Comparison of ENCODE assay signal across 9 cellular contexts in genomic region chr16:66874079-66874775, GRCh38. TPM values are rescaled to one million over a fixed set of nuclear protein-coding genes. Genes with fewer than 3 reads are reported as not detected.
DNase-seq lines count a peak whose midpoint lies in the region; ATAC-seq and TF ChIP-seq lines count a peak whose summit lies in the region.
"Had no signal": no experiment of that assay in that cellular context is flagged by ENCODE, and none has a peak within 500 bp of the region (broad histone marks: within the 10 kb centered on the region; RNA-seq: fewer than 3 reads in every experiment).

No MANE protein-coding gene starts in this region.

- peaks cover 2% of the 10 kb centered on the region for H3K9me3 Mint-ChIP-seq in activated naive CD4-positive, alpha-beta T cell treated with anti-CD3 and anti-CD28 coated beads for 36 hours

- 50% methylated on average over 1 of the region's 1 CpG for WGBS in upper lobe of left lung, 2 donors

- ATAC-seq in T-helper 17 cell = no peak
- no peak for ATAC-seq in upper lobe of left lung (ENCODE audit: low FRiP score in 2 of 2)
- no peak for ATAC-seq in GM18502 (IDR thresholded peaks at IDR 0.05; ENCODE audit: poor library complexity, unreplicated experiment)

- no peaks in the 10 kb centered on the region for H3K36me3 Mint-ChIP-seq in activated naive CD4-positive, alpha-beta T cell treated with anti-CD3 and anti-CD28 coated beads for 36 hours (ENCODE audit: low read depth)
- H3K36me3 Mint-ChIP-seq in T-helper 17 cell (ENCODE audit: low read depth) = no peaks in the 10 kb centered on the region

- no peaks in the 10 kb centered on the region for H3K27me3 Mint-ChIP-seq in activated naive CD4-positive, alpha-beta T cell treated with anti-CD3 and anti-CD28 coated beads for 36 hours (ENCODE audit: low read depth)
- no peaks in the 10 kb centered on the region for H3K27me3 Mint-ChIP-seq in T-helper 17 cell

- H3K27ac Mint-ChIP-seq in activated naive CD4-positive, alpha-beta T cell treated with anti-CD3 and anti-CD28 coated beads for 36 hours = peak overlapping the region; percentile 73
- peak overlapping the region; percentile 53 for H3K27ac Mint-ChIP-seq in T-helper 17 cell

- no peaks in the 10 kb centered on the region for H3K36me3 ChIP-seq in upper lobe of left lung

- peak; percentile 19 for DNase-seq in activated naive CD4-positive, alpha-beta T cell treated with anti-CD3 and anti-CD28 coated beads for 36 hours
- no peak for DNase-seq in activated naive CD4-positive, alpha-beta T cell (lab: John Stamatoyannopoulos, UW)
- DNase-seq in T-helper 17 cell (no peak), fibroblast of the conjunctiva (ENCODE audit: low read depth) (peak; percentile 27), upper lobe of left lung (no peak), NCI-H526 treated with DMSO at 0.1 percent for 48 hours (lab: John Stamatoyannopoulos, UW) (no peak), NCI-H1092 (lab: John Stamatoyannopoulos, UW) (no peak)

- peak overlapping the region in 3 of 4 donors; percentile 42 to 74 (median 69) for H3K27ac ChIP-seq in upper lobe of left lung

- intact Hi-C loops in activated naive CD4-positive, alpha-beta T cell treated with anti-CD3 and anti-CD28 coated beads for 36 hours (cut with micrococcal nuclease) = no loop called here

- no peak for TF ChIP-seq CTCF in upper lobe of left lung (IDR thresholded peaks at IDR 0.05)

- H3K4me3 Mint-ChIP-seq in activated naive CD4-positive, alpha-beta T cell treated with anti-CD3 and anti-CD28 coated beads for 36 hours = no peak overlapping the region
- H3K4me3 Mint-ChIP-seq in T-helper 17 cell = peak overlapping the region; percentile 64

- peaks cover 10 to 17% (median 13%) of the 10 kb centered on the region in 4 donors for H3K4me1 ChIP-seq in upper lobe of left lung

- H3K27me3 ChIP-seq in upper lobe of left lung = no peaks in the 10 kb centered on the region

- no peak overlapping the region for H3K4me3 ChIP-seq in upper lobe of left lung

- peaks cover 46% of the 10 kb centered on the region for H3K4me1 Mint-ChIP-seq in activated naive CD4-positive, alpha-beta T cell treated with anti-CD3 and anti-CD28 coated beads for 36 hours (ENCODE audit: low read depth)
- H3K4me1 Mint-ChIP-seq in T-helper 17 cell = peaks cover 18% of the 10 kb centered on the region

- no peak for TF ChIP-seq EP300 in upper lobe of left lung (IDR thresholded peaks at IDR 0.05)

- H3K9me3 ChIP-seq in T-helper 17 cell (ENCODE audit: control insufficient read depth, low read length, poor library complexity, severe bottlenecking) (no peaks in the 10 kb centered on the region), upper lobe of left lung (no peaks in the 10 kb centered on the region)

- CTCF ChIA-PET in activated naive CD4-positive, alpha-beta T cell treated with anti-CD3 and anti-CD28 coated beads for 36 hours (lab: Charles Lee) = interaction anchor here (0.6 to 2.1 kb wide), 7 partner anchors 10 to 179 kb away, joined by 3 to 8 read pairs (median 4); partner anchors contain the start of gene NAE1

- no peak for TF ChIP-seq POLR2A in upper lobe of left lung (IDR thresholded peaks at IDR 0.05)

RNA-seq across cellular contexts. Expression of gene PDP2, which starts 6.1 kb away (rescaled TPM):
- 10 to 100 TPM; 18.8 to 20.6 TPM for total RNA-seq in activated naive CD4-positive, alpha-beta T cell treated with anti-CD3 and anti-CD28 coated beads for 36 hours
- 1 to 10 TPM; 5.8 to 8.9 TPM for total RNA-seq in T-helper 17 cell
- 10 to 100 TPM; 12.3 to 24.6 (median 17.4) TPM for total RNA-seq in upper lobe of left lung

RNA-seq across cellular contexts. Expression of gene CA7, which starts 30.0 kb away (rescaled TPM):
- total RNA-seq in activated naive CD4-positive, alpha-beta T cell treated with anti-CD3 and anti-CD28 coated beads for 36 hours = not detected
- total RNA-seq in T-helper 17 cell (not detected), upper lobe of left lung (not detected)
- total RNA-seq: bronchial epithelial cell had no signal

RNA-seq across cellular contexts. Expression of gene NAE1, which starts 43.5 kb away (rescaled TPM):
- 100 to 1,000 TPM; 108 to 115 TPM for total RNA-seq in activated naive CD4-positive, alpha-beta T cell treated with anti-CD3 and anti-CD28 coated beads for 36 hours
- total RNA-seq in T-helper 17 cell (10 to 100 TPM; 63.0 to 78.7 TPM), upper lobe of left lung (10 to 100 TPM; 12.9 to 48.7 (median 34.0) TPM)

RNA-seq across cellular contexts. Expression of gene CDH16, which starts 44.5 kb away (rescaled TPM):
- total RNA-seq in activated naive CD4-positive, alpha-beta T cell treated with anti-CD3 and anti-CD28 coated beads for 36 hours = not detected
- total RNA-seq in T-helper 17 cell = not detected
- 1 to 10 TPM in 2 of 6 donors, under 1 TPM in 1, not detected in 3; 0.40 to 1.8 (median 1.7) TPM for total RNA-seq in upper lobe of left lung

RNA-seq across cellular contexts. Expression of gene RRAD, which starts 51.1 kb away (rescaled TPM):
- total RNA-seq in activated naive CD4-positive, alpha-beta T cell treated with anti-CD3 and anti-CD28 coated beads for 36 hours = under 1 TPM in 1 of 2 experiments, not detected in 1; 0.25 TPM
- under 1 TPM; 0.52 to 0.67 TPM for total RNA-seq in T-helper 17 cell
- total RNA-seq in upper lobe of left lung = 10 to 100 TPM; 13.8 to 50.3 (median 47.0) TPM

Comparison
In these comparisons a context has a peak if more than half of its experiments do, and no peak if none do; other contexts are left out.
1. DNase-seq: peak in activated naive CD4-positive, alpha-beta T cell treated with anti-CD3 and anti-CD28 coated beads for 36 hours (single experiment) and fibroblast of the conjunctiva (single experiment); none in activated naive CD4-positive, alpha-beta T cell (0 of 4), T-helper 17 cell (0 of 3), upper lobe of left lung (0 of 2), NCI-H526 treated with DMSO at 0.1 percent for 48 hours (single experiment) and NCI-H1092 (single experiment).